Comparison of ENCODE assay signal across 8 cellular contexts in the genomic region with DNA sequence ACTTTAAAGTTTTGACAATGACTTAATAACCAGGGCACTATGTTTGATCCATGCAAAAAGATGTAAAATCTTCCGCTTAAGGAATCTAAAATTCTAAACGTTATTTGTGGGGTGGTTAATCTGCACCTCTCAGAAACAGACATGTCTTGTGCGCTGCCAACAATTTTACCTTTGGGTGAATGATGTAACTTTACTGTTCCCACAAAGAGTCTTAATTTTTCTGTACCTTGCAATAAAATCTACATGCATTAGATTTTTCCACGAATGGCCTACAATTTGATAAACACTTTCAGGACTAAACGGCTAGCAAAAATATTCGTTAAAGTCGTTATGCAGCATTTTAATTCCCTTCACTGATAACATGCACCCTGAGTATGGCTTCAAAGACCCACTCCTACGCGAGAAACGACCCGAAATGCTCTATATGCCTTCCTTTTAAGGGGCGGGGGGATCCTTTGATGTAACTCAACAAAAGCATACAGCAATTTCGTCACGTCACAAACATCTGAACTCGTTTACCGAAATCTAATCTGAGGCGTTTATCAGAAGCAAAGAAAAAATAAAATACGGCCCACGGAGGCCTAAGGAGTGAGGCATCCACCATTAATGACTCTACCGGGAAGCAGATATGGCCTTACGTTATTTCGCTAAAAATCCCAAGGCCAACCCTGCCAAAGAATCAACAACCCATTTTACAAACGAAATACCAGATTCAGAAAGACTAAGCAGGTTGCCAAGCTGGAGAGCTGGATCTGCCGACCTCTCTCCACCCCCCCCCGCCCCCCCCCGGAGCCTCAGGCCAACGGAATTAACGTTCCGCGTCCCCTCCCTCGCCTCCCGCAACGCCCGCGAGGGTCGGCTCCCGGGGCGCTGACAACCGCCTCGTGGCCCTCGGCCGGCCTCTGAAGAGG. TPM values are rescaled to one million over a fixed set of nuclear protein-coding genes. Genes with fewer than 3 reads are reported as not detected.
DNase-seq lines count a peak whose midpoint lies in the region; ATAC-seq and TF ChIP-seq lines count a peak whose summit lies in the region.

No MANE protein-coding gene starts in this region.

- POLR2A ChIA-PET in IMR-90 (lab: Charles Lee; ENCODE audit: unreplicated experiment) = no interaction called here

- no peak overlapping the region for H2BK12ac ChIP-seq in neuronal stem cell (ENCODE audit: low read length)

- H2AFZ ChIP-seq in IMR-90 (replicated peaks; ENCODE audit: low read length, poor library complexity) (peak overlapping the region; percentile 98), neuronal stem cell (ENCODE audit: low read length) (peak overlapping the region; percentile 95)

- no peaks in the 10 kb centered on the region; the same call in 1 of the 2 replicates for H3K4me1 ChIP-seq in IMR-90 (ENCODE audit: control insufficient read depth, insufficient read depth, low read length)
- H3K4me1 ChIP-seq in neuronal stem cell (ENCODE audit: control insufficient read depth in 2 of 2, insufficient read depth in 1 of 2, low read depth in 1 of 2, low read length in 2 of 2) = peaks cover 2 to 8% of the 10 kb centered on the region in 2 donors

- H3K27me3 ChIP-seq in IMR-90 (ENCODE audit: control insufficient read depth, insufficient read depth, low read length) = no peaks in the 10 kb centered on the region
- H3K27me3 ChIP-seq in neuronal stem cell (ENCODE audit: control insufficient read depth in 3 of 3, insufficient read depth in 3 of 3, low read depth in 1 of 3, low read length in 3 of 3) = no peaks in the 10 kb centered on the region

- H2AK5ac ChIP-seq in IMR-90 (ENCODE audit: low read depth, low read length) = peak overlapping the region; percentile 39
- no peak overlapping the region for H2AK5ac ChIP-seq in neuronal stem cell (ENCODE audit: low read depth, low read length)

- no peak overlapping the region; the same call in 1 of the 2 replicates for H2BK20ac ChIP-seq in IMR-90 (ENCODE audit: low read depth, low read length)

- peaks cover 14 to 40% of the 10 kb centered on the region in 2 experiments for H3K79me1 ChIP-seq in IMR-90 (ENCODE audit: low read depth in 1 of 2, low read length in 2 of 2)
- H3K79me1 ChIP-seq in neuronal stem cell (ENCODE audit: low read depth, low read length) = peaks cover 3% of the 10 kb centered on the region

- H3K18ac ChIP-seq in IMR-90 (ENCODE audit: low read depth, low read length) (peak overlapping the region; percentile 34), neuronal stem cell (ENCODE audit: low read length) (peak overlapping the region; percentile 98)

- in situ Hi-C loops in IMR-90 (cut with MboI; ENCODE audit: low sequenced_read_pairs) = no loop called here

- TF ChIP-seq RAD21 in IMR-90 (IDR thresholded peaks at IDR 0.05; ENCODE audit: low read length) = no peak

- intact Hi-C loops in IMR-90 (cut with micrococcal nuclease) = loop anchor here (2.0 to 10.0 kb wide), 4 partner anchors 96 to 326 kb away; no protein-coding TSS in a partner anchor

- WGBS in IMR-90 (ENCODE audit: extremely low coverage in 2 of 2, insufficient read length in 1 of 2), 2 experiments = 0% methylated on average over 18 of the region's 42 CpGs; no CpG with 5 or more reads in 1 of the 2 experiments
- no CpG with 5 or more reads among the region's 42 CpGs for WGBS in neuronal stem cell (ENCODE audit: extremely low coverage in 2 of 2, insufficient read length in 2 of 2, insufficient replicate concordance in 1 of 2), 2 donors

- H4K91ac ChIP-seq in IMR-90 (ENCODE audit: insufficient read depth, low read depth, low read length) (peak overlapping the region; percentile 88), neuronal stem cell (ENCODE audit: low read depth, low read length, poor library complexity) (no peak overlapping the region)

- peaks cover 13% of the 10 kb centered on the region for H3K36me3 ChIP-seq in IMR-90 (ENCODE audit: control insufficient read depth, insufficient read depth, low read length)
- peaks cover 16 to 48% of the 10 kb centered on the region in 2 donors for H3K36me3 ChIP-seq in neuronal stem cell (replicated peaks in 1 of 2; ENCODE audit: control insufficient read depth in 2 of 2, insufficient read depth in 2 of 2, low read length in 2 of 2)

- dilution Hi-C loops in IMR-90 (cut with HindIII; ENCODE audit: low sequenced_read_pairs, unreplicated experiment) = no loop called here

- H3K14ac ChIP-seq in IMR-90 (replicated peaks; ENCODE audit: low read depth, low read length) (peak overlapping the region; percentile 94), neuronal stem cell (ENCODE audit: low read length) (no peak overlapping the region)

- H2BK120ac ChIP-seq in IMR-90 (ENCODE audit: low read depth, low read length) (peak overlapping the region; percentile 68), neuronal stem cell (ENCODE audit: low read depth, low read length) (no peak overlapping the region)

- H3K4me2 ChIP-seq in IMR-90 (ENCODE audit: low read depth, low read length) (peak overlapping the region; percentile 96), neuronal stem cell (ENCODE audit: insufficient read depth, low read length, poor library complexity, severe bottlenecking) (peak overlapping the region; percentile 71)

- peak overlapping the region; percentile 93 for H3K4ac ChIP-seq in IMR-90 (ENCODE audit: low read depth, low read length)
- H3K4ac ChIP-seq in neuronal stem cell (ENCODE audit: low read length) = no peak overlapping the region

- H2BK5ac ChIP-seq in IMR-90 (ENCODE audit: low read depth, low read length, poor library complexity, severe bottlenecking) (peak overlapping the region; percentile 100), neuronal stem cell (ENCODE audit: low read length) (peak overlapping the region; percentile 84)

- no peak; the same call in 1 of the 2 replicates for TF ChIP-seq POLR2A in IMR-90 (IDR thresholded peaks at IDR 0.05; ENCODE audit: low read depth, low read length)

- H3K4me3 ChIP-seq in IMR-90 (ENCODE audit: insufficient read depth, low read depth, low read length) (peak overlapping the region; percentile 64), fibroblast of mammary gland (ENCODE audit: control insufficient read depth, low read depth, low read length) (peak overlapping the region; percentile 84), neuronal stem cell (ENCODE audit: low read length in 2 of 2) (peak overlapping the region; percentile 90 to 92)

- peak overlapping the region; percentile 93 to 97 for H4K8ac ChIP-seq in IMR-90 (ENCODE audit: low read depth in 2 of 2, low read length in 2 of 2)
- H4K8ac ChIP-seq in neuronal stem cell (ENCODE audit: low read depth, low read length) = no peak overlapping the region

- peak overlapping the region; percentile 56 for H4K5ac ChIP-seq in IMR-90 (ENCODE audit: low read depth, low read length)

- 0 out of 3 replicates have a peak overlapping the region, but pooled peaks have one; percentile 59 for H2BK15ac ChIP-seq in IMR-90 (ENCODE audit: low read depth, low read length)
- no peak overlapping the region for H2BK15ac ChIP-seq in neuronal stem cell (ENCODE audit: low read length)

- CTCF ChIA-PET in IMR-90 (lab: Yijun Ruan, JAX) = no interaction called here

- peak overlapping the region; percentile 99 for H3K27ac ChIP-seq in IMR-90 (ENCODE audit: insufficient read depth, low read length)
- H3K27ac ChIP-seq in neuronal stem cell (replicated peaks; ENCODE audit: low read length) = peak overlapping the region; percentile 95

- H3K23ac ChIP-seq in IMR-90 (ENCODE audit: low read depth, low read length) = peak overlapping the region; percentile 99
- H3K23ac ChIP-seq in neuronal stem cell (ENCODE audit: low read depth, low read length, poor library complexity) = peak overlapping the region; percentile 45

- BruUV-seq in IMR-90 (replicated peaks; lab: Mats Ljungman, UMichigan) = TSS peak; percentile 47

- H2AK9ac ChIP-seq in IMR-90 (replicated peaks; ENCODE audit: low read depth, low read length, poor library complexity) = peak overlapping the region; percentile 99

- H3K9ac ChIP-seq in IMR-90 (ENCODE audit: low read depth, low read length) (peak overlapping the region; percentile 97), neuronal stem cell (ENCODE audit: low read depth, low read length, poor library complexity) (peak overlapping the region; percentile 72)

- peaks cover 28% of the 10 kb centered on the region; the same call in 1 of the 2 replicates for H4K20me1 ChIP-seq in IMR-90 (ENCODE audit: insufficient read depth, low read length)

- peak overlapping the region; percentile 97 for H3K56ac ChIP-seq in IMR-90 (ENCODE audit: extremely low read depth, insufficient read depth, low read length)

- TF ChIP-seq CTCF in IMR-90 (conservative IDR thresholded peaks at IDR 0.05; ENCODE audit: low read depth, low read length) (no peak), fibroblast of mammary gland (conservative IDR thresholded peaks at IDR 0.05; ENCODE audit: control insufficient read depth, insufficient read depth, low read depth, low read length) (no peak)

- no peaks in the 10 kb centered on the region; the same call in 1 of the 2 replicates for H3K9me1 ChIP-seq in IMR-90 (ENCODE audit: insufficient read depth, low read length)

- peak; percentile 35 for ATAC-seq in GM18502 (IDR thresholded peaks at IDR 0.05; ENCODE audit: poor library complexity, unreplicated experiment)
- peak; percentile 53 for ATAC-seq in IMR-90 (ENCODE audit: low read depth)
- no peak for ATAC-seq in GM19467 (IDR thresholded peaks at IDR 0.05; ENCODE audit: unreplicated experiment)

- H3K9me3 ChIP-seq in IMR-90 (ENCODE audit: control insufficient read depth, insufficient read depth, low read length) (no peaks in the 10 kb centered on the region), neuronal stem cell (replicated peaks in 1 of 2; ENCODE audit: control insufficient read depth in 2 of 2, insufficient read depth in 1 of 2, low read depth in 1 of 2, low read length in 2 of 2) (no peaks in the 10 kb centered on the region)

- peak; percentile 49 for DNase-seq in 8988T
- peak; percentile 54 for DNase-seq in IMR-90
- peak; percentile 25 for DNase-seq in activated CD8-positive, alpha-beta memory T cell treated with anti-CD3 and anti-CD28 coated beads, Interleukin-2, amount 50 U/mL, for 1 hour (ENCODE audit: extremely low read depth)
- DNase-seq in fibroblast of mammary gland (ENCODE audit: low read depth) = peak; percentile 56
- DNase-seq in neuronal stem cell (ENCODE audit: low spot score) = peak; percentile 11
- DNase-seq in NCI-H1417 treated with DMSO at 0.1 percent for 48 hours (lab: John Stamatoyannopoulos, UW) = no peak

RNA-seq across cellular contexts. Expression of gene AK6, which starts 0.6 kb away (rescaled TPM):
- total RNA-seq in IMR-90 (2012; rRNA removed) = 14.7 and 38.6 TPM in 2 replicates
- 23.1 and 34.4 TPM in 2 replicates for polyA plus RNA-seq in IMR-90 (2012; rRNA removed)
- 2.2 and 3.7 TPM in 2 replicates for polyA plus RNA-seq in IMR-90 (2012; cell fraction: cytosol; rRNA removed)
- polyA plus RNA-seq in IMR-90 (2012; cell fraction: nucleus; rRNA removed; ENCODE audit: low replicate concordance) = 0.40 and 7.0 TPM in 2 replicates
- 42.7 TPM for polyA plus RNA-seq in neuronal stem cell (2013, experiment 1 of 2)
- polyA plus RNA-seq in neuronal stem cell (2013, experiment 2 of 2) = 44.2 TPM

RNA-seq across cellular contexts. Expression of gene TAF9, which starts 0.6 kb away (rescaled TPM):
- 104 and 127 TPM in 2 replicates for total RNA-seq in IMR-90 (2012; rRNA removed)
- 98.4 and 107 TPM in 2 replicates for polyA plus RNA-seq in IMR-90 (2012; rRNA removed)
- polyA plus RNA-seq in IMR-90 (2012; cell fraction: cytosol; rRNA removed) = 29.2 and 72.6 TPM in 2 replicates
- polyA plus RNA-seq in IMR-90 (2012; cell fraction: nucleus; rRNA removed; ENCODE audit: low replicate concordance) = 9.0 and 69.1 TPM in 2 replicates
- polyA plus RNA-seq in neuronal stem cell (2013, experiment 1 of 2) = 62.3 TPM
- 61.2 TPM for polyA plus RNA-seq in neuronal stem cell (2013, experiment 2 of 2)

RNA-seq across cellular contexts. Expression of gene RAD17, which starts 0.9 kb away (rescaled TPM):
- 10.9 and 13.3 TPM in 2 replicates for total RNA-seq in IMR-90 (2012; rRNA removed)
- 9.9 and 11.4 TPM in 2 replicates for polyA plus RNA-seq in IMR-90 (2012; rRNA removed)
- 2.9 and 3.4 TPM in 2 replicates for polyA plus RNA-seq in IMR-90 (2012; cell fraction: cytosol; rRNA removed)
- polyA plus RNA-seq in IMR-90 (2012; cell fraction: nucleus; rRNA removed; ENCODE audit: low replicate concordance) = 14.0 and 24.8 TPM in 2 replicates
- 28.4 TPM for polyA plus RNA-seq in neuronal stem cell (2013, experiment 1 of 2)
- polyA plus RNA-seq in neuronal stem cell (2013, experiment 2 of 2) = 30.2 TPM

RNA-seq across cellular contexts. Expression of gene CCDC125, which starts 36.1 kb away (rescaled TPM):
- total RNA-seq in IMR-90 (2012; rRNA removed) = 0.90 and 1.9 TPM in 2 replicates
- polyA plus RNA-seq in IMR-90 (2012; rRNA removed) = 0.96 and 1.2 TPM in 2 replicates
- 0.18 and 0.23 TPM in 2 replicates for polyA plus RNA-seq in IMR-90 (2012; cell fraction: cytosol; rRNA removed)
- polyA plus RNA-seq in IMR-90 (2012; cell fraction: nucleus; rRNA removed; ENCODE audit: low replicate concordance) = 1.2 and 4.3 TPM in 2 replicates
- polyA plus RNA-seq in neuronal stem cell (2013, experiment 1 of 2) = 2.4 TPM
- 2.6 TPM for polyA plus RNA-seq in neuronal stem cell (2013, experiment 2 of 2)

RNA-seq across cellular contexts. Expression of gene MARVELD2, which starts 46.2 kb away (rescaled TPM):
- total RNA-seq in IMR-90 (2012; rRNA removed) = 0.54 and 0.83 TPM in 2 replicates
- polyA plus RNA-seq in IMR-90 (2012; rRNA removed) = 0.29 and 0.51 TPM in 2 replicates
- polyA plus RNA-seq in IMR-90 (2012; cell fraction: cytosol; rRNA removed) = 0.15 and 0.41 TPM in 2 replicates
- 0.05 and 0.24 TPM in 2 replicates for polyA plus RNA-seq in IMR-90 (2012; cell fraction: nucleus; rRNA removed; ENCODE audit: low replicate concordance)
- 4.6 TPM for polyA plus RNA-seq in neuronal stem cell (2013, experiment 1 of 2)
- polyA plus RNA-seq in neuronal stem cell (2013, experiment 2 of 2) = 5.1 TPM
